In genomic region chr2:98607741-98608117, GRCh38 we compare ENCODE assay signal across 8 cellular contexts. TPM values are rescaled to one million over a fixed set of nuclear protein-coding genes. Genes with fewer than 3 reads are reported as not detected.
DNase-seq lines count a peak whose midpoint lies in the region; TF ChIP-seq lines count a peak whose summit lies in the region.

No MANE protein-coding gene starts in this region.

- H4K20me1 ChIP-seq in GM23248 (ENCODE audit: insufficient read depth) = no peaks in the 10 kb centered on the region
- H4K20me1 ChIP-seq in osteoblast (ENCODE audit: insufficient read depth, low read length) = peaks cover 11% of the 10 kb centered on the region

- H3K9ac ChIP-seq in GM23248 = peak overlapping the region; percentile 99

- H3K79me2 ChIP-seq in GM23248 (ENCODE audit: insufficient read depth) (peaks cover 97% of the 10 kb centered on the region), osteoblast (ENCODE audit: insufficient read depth, low read length) (peaks cover 79% of the 10 kb centered on the region)

- H3K27ac ChIP-seq in GM23248 (peak overlapping the region; percentile 93), osteoblast (ENCODE audit: low read depth, low read length) (peak overlapping the region; percentile 94)

- in situ Hi-C loops in GM23248 (cut with MboI) = loop anchor here (10.0 kb wide), 1 partner anchor 193 kb away; no protein-coding TSS in a partner anchor

- H3K9me3 ChIP-seq in GM23248 (ENCODE audit: low read depth) = no peaks in the 10 kb centered on the region
- no peaks in the 10 kb centered on the region for H3K9me3 ChIP-seq in osteoblast (ENCODE audit: low read depth, low read length)

- H3K4me1 ChIP-seq in GM23248 (ENCODE audit: insufficient read depth) (peaks cover 27% of the 10 kb centered on the region), osteoblast (ENCODE audit: insufficient read depth, low read length) (peaks cover 23% of the 10 kb centered on the region)

- H3K4me2 ChIP-seq in GM23248 (ENCODE audit: unreplicated experiment) = peak overlapping the region; percentile 99
- H3K4me2 ChIP-seq in osteoblast (ENCODE audit: insufficient read depth, low read length) = peak overlapping the region; percentile 89

- peak overlapping the region; percentile 87 for H3K4me3 ChIP-seq in GM23248
- peak overlapping the region; percentile 85 for H3K4me3 ChIP-seq in fibroblast of mammary gland (ENCODE audit: control insufficient read depth, low read depth, low read length)
- H3K4me3 ChIP-seq in osteoblast (ENCODE audit: insufficient read depth, low read length) = peak overlapping the region; percentile 94

- H3K36me3 ChIP-seq in GM23248 (ENCODE audit: low read depth) (peaks cover 21% of the 10 kb centered on the region), osteoblast (ENCODE audit: insufficient read depth, low read length) (peaks cover 32% of the 10 kb centered on the region)

- H2AFZ ChIP-seq in GM23248 = peak overlapping the region; percentile 97
- H2AFZ ChIP-seq in osteoblast (ENCODE audit: low read length) = peak overlapping the region; percentile 91

- H3F3A ChIP-seq in GM23248 (ENCODE audit: insufficient read depth) = 0 out of 2 replicates have a peak, but pooled peaks cover 5% of the 10 kb centered on the region

- no peaks in the 10 kb centered on the region for H3K9me2 ChIP-seq in GM23248 (ENCODE audit: insufficient read depth)

- WGBS in GM23248 (ENCODE audit: low coverage in 1 of 2, low lambda C conversion rate in 2 of 2, missing lambda C conversion rate in 2 of 2), 2 experiments = 3 to 4% methylated on average over 7 of the region's 7 CpGs

- DNase-seq in GM23248 = peak; percentile 57
- peak; percentile 4 for DNase-seq in SK-N-DZ (ENCODE audit: low spot score)
- DNase-seq in fibroblast of mammary gland (ENCODE audit: low read depth) = peak; percentile 31
- no peak for DNase-seq in osteoblast (ENCODE audit: insufficient read length, low spot score, missing footprints)
- DNase-seq in mesenteric fat pad (ENCODE audit: low spot score) = no peak
- DNase-seq in D341Med (ENCODE audit: low spot score) = no peak
- no peak for DNase-seq in stimulated activated CD4-positive, alpha-beta T cell treated with anti-CD3 and anti-CD28 coated beads, Interleukin-2, amount 100 ng/mL, for 24 hours
- no peak for DNase-seq in activated CD4-positive, alpha-beta T cell treated with anti-CD3 and anti-CD28 coated beads for 48 hours

- TF ChIP-seq CTCF in fibroblast of mammary gland (conservative IDR thresholded peaks at IDR 0.05; ENCODE audit: control insufficient read depth, insufficient read depth, low read depth, low read length) (no peak), osteoblast (IDR thresholded peaks at IDR 0.05; ENCODE audit: extremely low read depth, low read depth, low read length) (no peak)

- H3K27me3 ChIP-seq in GM23248 (replicated peaks; ENCODE audit: insufficient read depth) (no peaks in the 10 kb centered on the region), osteoblast (ENCODE audit: insufficient read depth, low read length) (no peaks in the 10 kb centered on the region)

RNA-seq across cellular contexts. Expression of gene COA5, which starts 0.6 kb away (rescaled TPM):
- total RNA-seq in GM23248 (2014; rRNA removed; shearing (Covaris generic)) = 23.8 and 32.7 TPM in 2 replicates
- 38.2 and 42.0 TPM in 2 replicates for polyA plus RNA-seq in GM23248 (2016; fragmentation: Nextera tagmentation; extraction: Ambion mirVana)
- 89.9 and 107 TPM in 2 replicates for polyA plus RNA-seq in SK-N-DZ (2014; cell fraction: cytosol; rRNA removed)
- polyA plus RNA-seq in SK-N-DZ (2014; cell fraction: nucleus; rRNA removed) = 156 and 185 TPM in 2 replicates
- total RNA-seq in osteoblast (17.4 and 21.2 TPM in 2 replicates), mesenteric fat pad (18.0 TPM)

RNA-seq across cellular contexts. Expression of gene UNC50, which starts 0.7 kb away (rescaled TPM):
- 46.0 and 71.8 TPM in 2 replicates for total RNA-seq in GM23248 (2014; rRNA removed; shearing (Covaris generic))
- 80.5 and 88.6 TPM in 2 replicates for polyA plus RNA-seq in GM23248 (2016; fragmentation: Nextera tagmentation; extraction: Ambion mirVana)
- polyA plus RNA-seq in SK-N-DZ (2014; cell fraction: cytosol; rRNA removed) = 60.9 and 61.8 TPM in 2 replicates
- polyA plus RNA-seq in SK-N-DZ (2014; cell fraction: nucleus; rRNA removed) = 40.1 and 61.7 TPM in 2 replicates
- 31.5 and 36.2 TPM in 2 replicates for total RNA-seq in osteoblast
- 46.6 TPM for total RNA-seq in mesenteric fat pad

Comparison
In these comparisons a context has a peak if more than half of its experiments do, and no peak if none do; other contexts are left out.
1. DNase-seq: peak in GM23248 (single experiment), SK-N-DZ (single experiment) and fibroblast of mammary gland (single experiment); none in osteoblast (single experiment), mesenteric fat pad (single experiment), D341Med (single experiment), stimulated activated CD4-positive, alpha-beta T cell treated with anti-CD3 and anti-CD28 coated beads, Interleukin-2, amount 100 ng/mL, for 24 hours (0 of 2) and activated CD4-positive, alpha-beta T cell treated with anti-CD3 and anti-CD28 coated beads for 48 hours (single experiment).
2. Peak in every context shown above with its lines, with median percentiles within 50 percentile points of each other: H3K4me3 ChIP-seq.